ENCODE assay signal across 1 cellular context in genomic region chr1:50332941-50333594, GRCh38.
TF ChIP-seq lines count a peak whose summit lies in the region.

No MANE protein-coding gene starts in this region.

TF ChIP-seq in HepG2, 621 proteins besides CTCF, POLR2A, EP300 and RAD21 (continued from another document):
- TF ChIP-seq ZNF687 (CRISPR knock-in tag; IDR thresholded peaks at IDR 0.05), result peak; percentile 47; the same call in 1 of the 2 replicates
- no peak for TF ChIP-seq ZNF383 (CRISPR knock-in tag; IDR thresholded peaks at IDR 0.05; ENCODE audit: borderline replicate concordance)
- no peak for TF ChIP-seq GMEB1 (CRISPR knock-in tag; IDR thresholded peaks at IDR 0.05; ENCODE audit: borderline replicate concordance)
- TF ChIP-seq ZNF768 (CRISPR knock-in tag; IDR thresholded peaks at IDR 0.05), result peak; percentile 91
- peak; percentile 24; the same call in 1 of the 2 replicates for TF ChIP-seq ARID5B (CRISPR knock-in tag; IDR thresholded peaks at IDR 0.05)
- no peak for TF ChIP-seq NONO (IDR thresholded peaks at IDR 0.05)
- peak; percentile 60; the same call in 1 of the 2 replicates for TF ChIP-seq NONO (CRISPR knock-in tag; conservative IDR thresholded peaks at IDR 0.05)
- TF ChIP-seq ZBTB1 (CRISPR knock-in tag; IDR thresholded peaks at IDR 0.05; ENCODE audit: borderline replicate concordance), result no peak
- TF ChIP-seq ZNF629 (CRISPR knock-in tag; conservative IDR thresholded peaks at IDR 0.05), result 0 out of 2 replicates have a peak, but pooled peaks have one; percentile 8
- no peak for TF ChIP-seq ZNF644 (CRISPR knock-in tag; IDR thresholded peaks at IDR 0.05; ENCODE audit: low read depth)
- TF ChIP-seq REL (CRISPR knock-in tag; conservative IDR thresholded peaks at IDR 0.05), result 0 out of 2 replicates have a peak, but pooled peaks have one; percentile 27
- no peak for TF ChIP-seq ZNF432 (CRISPR knock-in tag; IDR thresholded peaks at IDR 0.05; ENCODE audit: borderline replicate concordance)
- TF ChIP-seq ZBTB34 (CRISPR knock-in tag; IDR thresholded peaks at IDR 0.05), result no peak
- TF ChIP-seq RXRB (CRISPR knock-in tag; IDR thresholded peaks at IDR 0.05; ENCODE audit: borderline replicate concordance), result no peak
- 0 out of 2 replicates have a peak, but pooled peaks have one; percentile 40 for TF ChIP-seq ZNF263 (CRISPR knock-in tag; IDR thresholded peaks at IDR 0.05)
